ENCODE assay signal across 21 cellular contexts in the genomic region with DNA sequence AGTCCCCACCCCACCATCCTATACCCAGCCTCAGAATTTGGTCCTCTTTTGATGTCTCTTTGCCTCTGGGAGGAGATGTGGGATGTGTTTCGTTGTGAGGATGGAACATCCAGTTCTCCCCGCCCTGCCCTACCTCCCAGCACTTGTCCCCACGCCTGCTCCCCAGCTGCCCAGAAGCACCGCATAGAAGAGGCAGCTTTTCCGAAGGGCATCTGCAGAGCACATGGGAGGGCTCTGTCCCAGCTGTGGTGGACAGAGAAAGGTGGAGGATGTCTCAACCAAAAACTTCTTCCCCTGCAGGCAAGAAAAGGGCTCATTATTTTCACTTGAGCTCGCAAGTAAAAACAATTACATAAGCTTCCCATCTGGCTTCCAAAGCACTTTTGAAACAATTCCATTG.
DNase-seq lines count a peak whose midpoint lies in the region; ATAC-seq and TF ChIP-seq lines count a peak whose summit lies in the region.
"Had no signal": no experiment of that assay in that cellular context is flagged by ENCODE, and none has a peak within 500 bp of the region (broad histone marks: within the 10 kb centered on the region; RNA-seq: fewer than 3 reads in every experiment).

No MANE protein-coding gene starts in this region.

- no peak overlapping the region for H3K9ac ChIP-seq in neural progenitor cell
- H3K9ac ChIP-seq: BLaER1 treated with 17β-estradiol and CSF1 and Interleukin-3, amounts not matched to agents 10 nM and 100 nM; KMS-11 had no signal

- H3K4me2 ChIP-seq in neural progenitor cell: no peak overlapping the region
- H3K4me2 ChIP-seq: BLaER1 treated with 17β-estradiol and CSF1 and Interleukin-3, amounts not matched to agents 10 nM and 100 nM; KMS-11 had no signal

- H2AFZ ChIP-seq in neural progenitor cell (replicated peaks): peak overlapping the region; percentile 93

- H3K4me1 ChIP-seq in neural progenitor cell: peaks cover 15% of the 10 kb centered on the region

- no peak overlapping the region for H3K4me3 Mint-ChIP-seq in neural progenitor cell
- H3K4me3 Mint-ChIP-seq: CD8-positive, alpha-beta memory T cell; H9 had no signal

- no peaks in the 10 kb centered on the region for H3K9me3 ChIP-seq in neural progenitor cell (ENCODE audit: low read depth)

- H4K20me1 ChIP-seq in neural progenitor cell (ENCODE audit: low read depth): no peaks in the 10 kb centered on the region
- H4K20me1 ChIP-seq: BLaER1 treated with 17β-estradiol and CSF1 and Interleukin-3, amounts not matched to agents 10 nM and 100 nM had no signal

- H3K27ac ChIP-seq in angular gyrus (ENCODE audit: low read depth, low read length) (peak overlapping the region; percentile 74), neural progenitor cell (peak overlapping the region; percentile 46)
- H3K27ac ChIP-seq: BLaER1 treated with 17β-estradiol and CSF1 and Interleukin-3, amounts not matched to agents 10 nM and 100 nM; HL-60; KMS-11 had no signal

- peaks cover 2% of the 10 kb centered on the region for H3K27me3 Mint-ChIP-seq in neural progenitor cell (ENCODE audit: insufficient read depth, low read depth)

- H3K4me1 Mint-ChIP-seq in neural progenitor cell: peaks cover 11% of the 10 kb centered on the region
- H3K4me1 Mint-ChIP-seq: CD8-positive, alpha-beta memory T cell had no signal

- no peaks in the 10 kb centered on the region for H3K36me3 ChIP-seq in neural progenitor cell
- H3K36me3 ChIP-seq: BLaER1 treated with 17β-estradiol and CSF1 and Interleukin-3, amounts not matched to agents 10 nM and 100 nM had no signal

- H3K9me3 Mint-ChIP-seq in neural progenitor cell: no peaks in the 10 kb centered on the region

- no peaks in the 10 kb centered on the region for H3K36me3 Mint-ChIP-seq in neural progenitor cell

- H3K27me3 ChIP-seq in neural progenitor cell: no peaks in the 10 kb centered on the region
- H3K27me3 ChIP-seq: BLaER1 treated with 17β-estradiol and CSF1 and Interleukin-3, amounts not matched to agents 10 nM and 100 nM had no signal

- no peaks in the 10 kb centered on the region for H3K79me2 ChIP-seq in neural progenitor cell (ENCODE audit: low read depth)

- no peak for ATAC-seq in Right ventricle myocardium inferior
- ATAC-seq in HG02798 (IDR thresholded peaks at IDR 0.05; ENCODE audit: poor library complexity, unreplicated experiment): no peak
- ATAC-seq: PC-3 had no signal

- no peak overlapping the region for H3K4me3 ChIP-seq in neural progenitor cell
- H3K4me3 ChIP-seq: BLaER1 treated with 17β-estradiol and CSF1 and Interleukin-3, amounts not matched to agents 10 nM and 100 nM had no signal

- DNase-seq in cardiac septum (ENCODE audit: low spot score) (peak; percentile 26), Right ventricle myocardium inferior (ENCODE audit: missing footprints) (no peak), neural progenitor cell (ENCODE audit: low spot score) (no peak), NCI-H1048 (lab: John Stamatoyannopoulos, UW) (no peak), cerebellum (ENCODE audit: low spot score) (no peak)
- DNase-seq in stimulated activated naive CD4-positive, alpha-beta T cell (lab: John Stamatoyannopoulos, UW): no peak
- DNase-seq: 8988T; CD8-positive, alpha-beta memory T cell; DMS79; H9; MV-4-11; NCI-H1436; NCI-H1930; NCI-H2171; NCI-H526; PC-3 had no signal

- no peak for TF ChIP-seq CTCF in neural progenitor cell (IDR thresholded peaks at IDR 0.05)

- peaks cover 8% of the 10 kb centered on the region for H3F3A ChIP-seq in neural progenitor cell (ENCODE audit: low read depth)

- no peak overlapping the region for H3K27ac Mint-ChIP-seq in neural progenitor cell
- H3K27ac Mint-ChIP-seq: H9 had no signal

- intact Hi-C loops in cardiac septum (cut with DNase I): no loop called here
- intact Hi-C loops in Right ventricle myocardium inferior (cut with DNase I): no loop called here
